Comparison of ENCODE assay signal across 27 cellular contexts in the genomic region with DNA sequence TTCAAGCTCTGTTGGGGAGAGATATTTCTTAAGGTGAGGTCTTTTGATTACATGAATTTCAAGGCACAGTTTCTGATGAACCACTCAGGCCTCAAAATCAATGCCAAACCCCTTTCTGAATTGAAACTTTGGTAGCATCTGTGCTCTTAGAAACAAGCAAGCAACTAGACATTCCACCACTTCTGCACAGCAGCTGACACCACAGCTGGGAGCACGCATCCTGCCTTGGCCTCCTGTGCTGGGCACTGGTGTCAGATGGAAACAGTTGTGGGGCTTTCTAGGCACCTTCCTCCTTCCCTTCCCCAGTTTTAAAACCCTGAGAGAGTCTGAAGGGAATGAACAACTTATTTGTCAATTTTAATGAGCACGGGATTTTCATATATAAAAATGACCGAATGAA.
A peak's percentile ranks its signal among the peaks of the same experiment; 100 is the strongest.
DNase-seq lines count a peak whose midpoint lies in the region; ATAC-seq lines count a peak whose summit lies in the region.
"Had no signal": no experiment of that assay in that cellular context is flagged by ENCODE, and none has a peak within 500 bp of the region (broad histone marks: within the 10 kb centered on the region; RNA-seq: fewer than 3 reads in every experiment).

No MANE protein-coding gene starts in this region.

- no peaks in the 10 kb centered on the region for H3K9me2 ChIP-seq in Karpas-422 (replicated peaks; ENCODE audit: insufficient read depth, low read length)

- H3K9me3 ChIP-seq in SJCRH30 (replicated peaks): no peaks in the 10 kb centered on the region
- no peaks in the 10 kb centered on the region for H3K9me3 ChIP-seq in mesenchymal stem cell (ENCODE audit: control insufficient read depth, low read length)
- peaks cover 7% of the 10 kb centered on the region for H3K9me3 ChIP-seq in Karpas-422 (ENCODE audit: low read length)
- H3K9me3 ChIP-seq: esophagus squamous epithelium, gastrocnemius medialis, HAP-1, testis, vagina had no signal

- ATAC-seq in GM19324 (IDR thresholded peaks at IDR 0.05; ENCODE audit: low FRiP score, unreplicated experiment): peak; percentile 36
- ATAC-seq in activated T-cell treated with anti-CD3 and anti-CD28 coated beads, Interleukin-2, amount 50 U/mL, for 72 hours (replicated peaks in 1 of 2): no peak
- ATAC-seq: gastrocnemius medialis, Panc1 had no signal

- no peak overlapping the region for H3K23ac ChIP-seq in mesenchymal stem cell (ENCODE audit: low read length in 2 of 2)

- H2AK5ac ChIP-seq in mesenchymal stem cell (ENCODE audit: low read length, severe bottlenecking): peak overlapping the region; percentile 39

- H3K4me3 ChIP-seq in SJCRH30 (peak overlapping the region; percentile 52), mesenchymal stem cell (ENCODE audit: insufficient read depth in 1 of 2, low read depth in 1 of 2, low read length in 2 of 2) (no peak overlapping the region), Karpas-422 (ENCODE audit: low read length) (no peak overlapping the region)
- H3K4me3 ChIP-seq: HAP-1, testis had no signal

- H3K27ac Mint-ChIP-seq in activated T-cell treated with anti-CD3 and anti-CD28 coated beads, Interleukin-2, amount 50 U/mL, for 72 hours: no peak overlapping the region
- H3K27ac Mint-ChIP-seq in activated CD4-positive, alpha-beta memory T cell treated with anti-CD3 and anti-CD28 coated beads, Interleukin-2, amount 10 ng/mL, durations not matched to agents 7 days and 5 days: no peak overlapping the region
- H3K27ac Mint-ChIP-seq: progenitor cell of endocrine pancreas had no signal

- no peaks in the 10 kb centered on the region for H3K27me3 Mint-ChIP-seq in activated T-cell treated with anti-CD3 and anti-CD28 coated beads, Interleukin-2, amount 50 U/mL, for 72 hours (ENCODE audit: low read depth)
- no peaks in the 10 kb centered on the region for H3K27me3 Mint-ChIP-seq in activated CD4-positive, alpha-beta memory T cell treated with anti-CD3 and anti-CD28 coated beads, Interleukin-2, amount 10 ng/mL, durations not matched to agents 7 days and 5 days

- no peak overlapping the region for H2BK15ac ChIP-seq in mesenchymal stem cell (ENCODE audit: low read depth, poor library complexity, severe bottlenecking)

- no peak overlapping the region for H2BK120ac ChIP-seq in mesenchymal stem cell (ENCODE audit: low read depth, low read length)

- no peak overlapping the region for H3K4me3 Mint-ChIP-seq in activated T-cell treated with anti-CD3 and anti-CD28 coated beads, Interleukin-2, amount 50 U/mL, for 72 hours
- H3K4me3 Mint-ChIP-seq in activated CD4-positive, alpha-beta memory T cell treated with anti-CD3 and anti-CD28 coated beads, Interleukin-2, amount 10 ng/mL, durations not matched to agents 7 days and 5 days: no peak overlapping the region

- H3K4me1 Mint-ChIP-seq in activated T-cell treated with anti-CD3 and anti-CD28 coated beads, Interleukin-2, amount 50 U/mL, for 72 hours (ENCODE audit: low read depth): peaks cover 14% of the 10 kb centered on the region
- H3K4me1 Mint-ChIP-seq in activated CD4-positive, alpha-beta memory T cell treated with anti-CD3 and anti-CD28 coated beads, Interleukin-2, amount 10 ng/mL, durations not matched to agents 7 days and 5 days: no peaks in the 10 kb centered on the region

- H3K4me1 ChIP-seq in SJCRH30 (peaks cover 28% of the 10 kb centered on the region), mesenchymal stem cell (ENCODE audit: control insufficient read depth, insufficient read depth, low read depth, low read length) (peaks cover 10% of the 10 kb centered on the region), Karpas-422 (ENCODE audit: low read length) (no peaks in the 10 kb centered on the region)

- peaks cover 0 to 2% of the 10 kb centered on the region in 2 donors for H3K9me3 Mint-ChIP-seq in activated T-cell treated with anti-CD3 and anti-CD28 coated beads, Interleukin-2, amount 50 U/mL, for 72 hours
- H3K9me3 Mint-ChIP-seq in activated CD4-positive, alpha-beta memory T cell treated with anti-CD3 and anti-CD28 coated beads, Interleukin-2, amount 10 ng/mL, durations not matched to agents 7 days and 5 days: peaks cover under 1% of the 10 kb centered on the region

- H3K27ac ChIP-seq in SJCRH30: peak overlapping the region; percentile 90
- H3K27ac ChIP-seq in mesenchymal stem cell (ENCODE audit: low read length, poor library complexity, severe bottlenecking): no peak overlapping the region
- no peak overlapping the region for H3K27ac ChIP-seq in Karpas-422 (ENCODE audit: low read length)
- H3K27ac ChIP-seq: gastrocnemius medialis, KMS-11, testis, vagina had no signal

- H3K36me3 ChIP-seq in SJCRH30: no peaks in the 10 kb centered on the region
- no peaks in the 10 kb centered on the region for H3K36me3 ChIP-seq in mesenchymal stem cell (ENCODE audit: control insufficient read depth in 1 of 2, insufficient read depth in 2 of 2, low read depth in 1 of 2, low read length in 2 of 2)
- H3K36me3 ChIP-seq in Karpas-422 (ENCODE audit: insufficient read depth, low read length): no peaks in the 10 kb centered on the region
- H3K36me3 ChIP-seq: esophagus squamous epithelium, gastrocnemius medialis, HAP-1, vagina had no signal

- no peaks in the 10 kb centered on the region for H3K36me3 Mint-ChIP-seq in activated T-cell treated with anti-CD3 and anti-CD28 coated beads, Interleukin-2, amount 50 U/mL, for 72 hours (ENCODE audit: insufficient read depth in 2 of 2)
- no peaks in the 10 kb centered on the region for H3K36me3 Mint-ChIP-seq in activated CD4-positive, alpha-beta memory T cell treated with anti-CD3 and anti-CD28 coated beads, Interleukin-2, amount 10 ng/mL, durations not matched to agents 7 days and 5 days (ENCODE audit: low read depth)
- H3K36me3 Mint-ChIP-seq: CD14-positive monocyte had no signal

- no peak overlapping the region for H2BK5ac ChIP-seq in mesenchymal stem cell (ENCODE audit: low read depth, low read length, poor library complexity, severe bottlenecking)

- no peak overlapping the region for H2BK12ac ChIP-seq in mesenchymal stem cell (ENCODE audit: low read length in 2 of 2)

- H4K20me1 ChIP-seq in Karpas-422 (ENCODE audit: insufficient read depth, low read depth, low read length): no peaks in the 10 kb centered on the region

- CTCF ChIA-PET in activated CD4-positive, alpha-beta memory T cell treated with anti-CD3 and anti-CD28 coated beads, Interleukin-2, amount 10 ng/mL, durations not matched to agents 7 days and 5 days (lab: Charles Lee): no interaction called here

- H3K27me3 ChIP-seq in SJCRH30 (no peaks in the 10 kb centered on the region), mesenchymal stem cell (ENCODE audit: control insufficient read depth in 1 of 2, insufficient read depth in 1 of 2, low read length in 2 of 2) (no peaks in the 10 kb centered on the region), Karpas-422 (ENCODE audit: low read length) (no peaks in the 10 kb centered on the region)
- H3K27me3 ChIP-seq: esophagus squamous epithelium, gastrocnemius medialis, testis, vagina had no signal

- H3K18ac ChIP-seq in mesenchymal stem cell (ENCODE audit: low read depth in 1 of 2, low read length in 2 of 2): no peak overlapping the region

- peak; percentile 14 for DNase-seq in Daoy (ENCODE audit: low read depth)
- DNase-seq in SJCRH30: peak; percentile 83 to 92
- peak; percentile 24 for DNase-seq in mesenchymal stem cell
- DNase-seq in NCI-H2081 treated with DMSO at 0.1 percent for 48 hours (lab: John Stamatoyannopoulos, UW): no peak
- DNase-seq in activated T-cell treated with anti-CD3 and anti-CD28 coated beads, Interleukin-2, amount 50 U/mL, for 72 hours: no peak
- DNase-seq in activated CD4-positive, alpha-beta memory T cell treated with anti-CD3 and anti-CD28 coated beads, Interleukin-2, amount 10 ng/mL, durations not matched to agents 7 days and 5 days: no peak
- no peak for DNase-seq in Karpas-422
- DNase-seq: activated effector memory CD4-positive, alpha-beta T cell treated with Interleukin-2 at 50 U/mL for 16 hours; Calu3; EL; esophagus squamous epithelium; gastrocnemius medialis; left colon; mammary epithelial cell; NCI-H1048; NCI-H1694; NCI-H526; stimulated activated naive CD4-positive, alpha-beta T cell treated with Interleukin-2 at 50 U/mL for 16 hours; SW 1271; testis had no signal

- no peak overlapping the region for H3K14ac ChIP-seq in mesenchymal stem cell (ENCODE audit: low read length in 2 of 2)

- H3K4me2 ChIP-seq in mesenchymal stem cell (ENCODE audit: low read length, poor library complexity, severe bottlenecking) (no peak overlapping the region), Karpas-422 (ENCODE audit: low read depth, low read length, poor library complexity, severe bottlenecking) (no peak overlapping the region)
- H3K4me2 ChIP-seq: KMS-11 had no signal

- H4K91ac ChIP-seq in mesenchymal stem cell (ENCODE audit: low read length): no peak overlapping the region

- H3K9ac ChIP-seq in mesenchymal stem cell (ENCODE audit: low read length) (no peak overlapping the region), Karpas-422 (ENCODE audit: low read length) (no peak overlapping the region)
- H3K9ac ChIP-seq: KMS-11 had no signal

- POLR2A ChIA-PET in activated CD4-positive, alpha-beta memory T cell treated with anti-CD3 and anti-CD28 coated beads, Interleukin-2, amount 10 ng/mL, durations not matched to agents 7 days and 5 days (lab: Charles Lee): no interaction called here

- H2AFZ ChIP-seq in mesenchymal stem cell (ENCODE audit: low read depth, low read length) (no peak overlapping the region), Karpas-422 (ENCODE audit: low read length) (no peak overlapping the region)

- no peaks in the 10 kb centered on the region for H3K79me1 ChIP-seq in mesenchymal stem cell (replicated peaks; ENCODE audit: low read length, poor library complexity, severe bottlenecking)

- WGBS in mesenchymal stem cell: 100% methylated on average over 2 of the region's 3 CpGs

- no peak overlapping the region for H4K8ac ChIP-seq in mesenchymal stem cell (ENCODE audit: low read length)

- H3K4ac ChIP-seq in mesenchymal stem cell (ENCODE audit: low read depth in 1 of 2, low read length in 2 of 2): no peak overlapping the region

- no peaks in the 10 kb centered on the region for H3K79me2 ChIP-seq in Karpas-422 (ENCODE audit: low read length)

Comparison
In these comparisons a context has a peak if more than half of its experiments do, and no peak if none do; other contexts are left out.
1. DNase-seq: peak in Daoy (single experiment), SJCRH30 (2 of 2) and mesenchymal stem cell (single experiment); none in NCI-H2081 treated with DMSO at 0.1 percent for 48 hours (single experiment), activated T-cell treated with anti-CD3 and anti-CD28 coated beads, Interleukin-2, amount 50 U/mL, for 72 hours (0 of 2), activated CD4-positive, alpha-beta memory T cell treated with anti-CD3 and anti-CD28 coated beads, Interleukin-2, amount 10 ng/mL, durations not matched to agents 7 days and 5 days (single experiment) and Karpas-422 (single experiment).